In the genomic region with DNA sequence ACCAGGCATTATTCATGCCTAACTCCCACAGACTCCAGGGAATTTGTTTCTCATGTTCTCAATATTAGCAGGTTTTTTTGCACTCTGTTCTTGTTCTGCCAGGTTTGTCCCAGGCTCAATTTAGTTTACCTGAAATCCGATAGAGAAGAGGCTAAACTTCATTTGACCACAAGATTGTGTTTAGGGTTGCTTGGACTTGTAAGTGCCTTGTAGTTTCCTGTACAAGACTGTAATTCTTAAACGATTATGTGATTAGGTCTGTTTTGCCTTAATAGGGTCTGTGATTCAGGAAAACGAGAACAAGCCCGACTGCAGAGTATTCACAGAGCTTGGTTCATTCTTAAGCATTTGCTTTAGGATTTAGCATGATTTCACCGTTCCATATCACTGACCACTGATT, we compare ENCODE assay signal across 8 cellular contexts. TPM values are rescaled to one million over a fixed set of nuclear protein-coding genes. Genes with fewer than 3 reads are reported as not detected.
DNase-seq lines count a peak whose midpoint lies in the region; ATAC-seq and TF ChIP-seq lines count a peak whose summit lies in the region.

No MANE protein-coding gene starts in this region.

- peak overlapping the region; percentile 72 for H3K4me2 ChIP-seq in neuronal stem cell (ENCODE audit: insufficient read depth, low read length, poor library complexity, severe bottlenecking)

- no peak for TF ChIP-seq EP300 in esophagus muscularis mucosa (IDR thresholded peaks at IDR 0.05)

- H3K9ac ChIP-seq in neuronal stem cell (ENCODE audit: low read depth, low read length, poor library complexity), result no peak overlapping the region

- H3K23ac ChIP-seq in neuronal stem cell (ENCODE audit: low read depth, low read length, poor library complexity), result no peak overlapping the region

- no peak overlapping the region for H4K8ac ChIP-seq in neuronal stem cell (ENCODE audit: low read depth, low read length)

- H3K14ac ChIP-seq in neuronal stem cell (ENCODE audit: low read length), result no peak overlapping the region

- TF ChIP-seq CTCF in cardiac muscle cell (IDR thresholded peaks at IDR 0.05; ENCODE audit: low read depth, low read length), result no peak
- no peak for TF ChIP-seq CTCF in esophagus muscularis mucosa (IDR thresholded peaks at IDR 0.05)

- no peak overlapping the region for H2BK5ac ChIP-seq in neuronal stem cell (ENCODE audit: low read length)

- H3K36me3 ChIP-seq in cardiac muscle cell (no peaks in the 10 kb centered on the region), esophagus muscularis mucosa (no peaks in the 10 kb centered on the region), neuronal stem cell (replicated peaks in 1 of 2; ENCODE audit: control insufficient read depth in 2 of 2, insufficient read depth in 2 of 2, low read length in 2 of 2) (peaks cover 5 to 59% of the 10 kb centered on the region in 2 donors), aorta (ENCODE audit: control insufficient read depth in 1 of 2, insufficient read depth in 2 of 2, low read length in 1 of 2) (no peaks in the 10 kb centered on the region)

- DNase-seq in cardiac muscle cell (ENCODE audit: low read depth in 1 of 2, low spot score in 1 of 2) (no peak), left ventricle myocardium superior (no peak), esophagus muscularis mucosa (ENCODE audit: extremely low spot score) (no peak), neuronal stem cell (ENCODE audit: low spot score) (no peak), aorta (no peak), nucleus accumbens (lab: John Stamatoyannopoulos, UW) (no peak)

- no peak overlapping the region for H2AFZ ChIP-seq in neuronal stem cell (ENCODE audit: low read length)

- no peak overlapping the region for H2AK5ac ChIP-seq in neuronal stem cell (ENCODE audit: low read depth, low read length)

- no peak overlapping the region for H3K18ac ChIP-seq in neuronal stem cell (ENCODE audit: low read length)

- H3K27ac ChIP-seq in cardiac muscle cell (no peak overlapping the region), esophagus muscularis mucosa (replicated peaks in 1 of 4) (peak overlapping the region; percentile 8 to 88 (median 82)), neuronal stem cell (replicated peaks; ENCODE audit: low read length) (peak overlapping the region; percentile 50), aorta (ENCODE audit: low read depth in 1 of 2, low read length in 2 of 2) (peak overlapping the region in 1 of 2 donors; percentile 17)

- H3K4me3 ChIP-seq in cardiac muscle cell (peak overlapping the region; percentile 79), esophagus muscularis mucosa (peak overlapping the region; percentile 77 to 85 (median 81)), neuronal stem cell (ENCODE audit: low read length in 2 of 2) (peak overlapping the region; percentile 87), aorta (ENCODE audit: low read length in 2 of 2) (peak overlapping the region; percentile 20 to 75)

- H2BK15ac ChIP-seq in neuronal stem cell (ENCODE audit: low read length), result no peak overlapping the region

- H4K91ac ChIP-seq in neuronal stem cell (ENCODE audit: low read depth, low read length, poor library complexity), result no peak overlapping the region

- H3K9me3 ChIP-seq in cardiac muscle cell (ENCODE audit: low read depth), result no peaks in the 10 kb centered on the region
- no peaks in the 10 kb centered on the region for H3K9me3 ChIP-seq in esophagus muscularis mucosa
- peaks cover 0 to 9% of the 10 kb centered on the region in 2 donors for H3K9me3 ChIP-seq in neuronal stem cell (replicated peaks in 1 of 2; ENCODE audit: control insufficient read depth in 2 of 2, insufficient read depth in 1 of 2, low read depth in 1 of 2, low read length in 2 of 2)
- no peaks in the 10 kb centered on the region for H3K9me3 ChIP-seq in aorta (ENCODE audit: control insufficient read depth, low read length)

- no peak overlapping the region for H2BK120ac ChIP-seq in neuronal stem cell (ENCODE audit: low read depth, low read length)

- no peak overlapping the region for H3K4ac ChIP-seq in neuronal stem cell (ENCODE audit: low read length)

- ATAC-seq in left ventricle myocardium superior (no peak), aorta (ENCODE audit: low FRiP score) (no peak), HG03196 (IDR thresholded peaks at IDR 0.05; ENCODE audit: unreplicated experiment) (no peak), HG02571 (IDR thresholded peaks at IDR 0.05; ENCODE audit: unreplicated experiment) (no peak)

- H3K4me1 ChIP-seq in cardiac muscle cell (ENCODE audit: low read depth), result peaks cover 26% of the 10 kb centered on the region
- peaks cover 20 to 64% (median 54%) of the 10 kb centered on the region in 4 donors for H3K4me1 ChIP-seq in esophagus muscularis mucosa
- H3K4me1 ChIP-seq in neuronal stem cell (ENCODE audit: control insufficient read depth in 2 of 2, insufficient read depth in 1 of 2, low read depth in 1 of 2, low read length in 2 of 2), result peaks cover 28 to 44% of the 10 kb centered on the region in 2 donors
- peaks cover 0 to 4% of the 10 kb centered on the region in 2 donors for H3K4me1 ChIP-seq in aorta (ENCODE audit: control insufficient read depth in 1 of 2, insufficient read depth in 2 of 2, low read length in 2 of 2)

- no peaks in the 10 kb centered on the region for H3K79me1 ChIP-seq in neuronal stem cell (ENCODE audit: low read depth, low read length)

- no peak for TF ChIP-seq POLR2A in esophagus muscularis mucosa (IDR thresholded peaks at IDR 0.05; ENCODE audit: low read depth)

- intact Hi-C loops in left ventricle myocardium superior (cut with micrococcal nuclease) (loop anchor here (5.0 kb wide), 2 partner anchors 195 to 350 kb away; no protein-coding TSS in a partner anchor), esophagus muscularis mucosa (cut with DNase I) (loop anchor here (5.0 kb wide), 5 partner anchors 60 to 345 kb away; a partner anchor contains a TSS), aorta (cut with DNase I) (loop anchor here (5.0 kb wide), 3 partner anchors 60 to 170 kb away; a partner anchor contains a TSS)

- H2BK12ac ChIP-seq in neuronal stem cell (ENCODE audit: low read length), result no peak overlapping the region

- H3K27me3 ChIP-seq in cardiac muscle cell (no peaks in the 10 kb centered on the region), esophagus muscularis mucosa (no peaks in the 10 kb centered on the region), neuronal stem cell (ENCODE audit: control insufficient read depth in 3 of 3, insufficient read depth in 3 of 3, low read depth in 1 of 3, low read length in 3 of 3) (no peaks in the 10 kb centered on the region), aorta (ENCODE audit: control insufficient read depth in 1 of 2, insufficient read depth in 2 of 2, low read length in 1 of 2) (no peaks in the 10 kb centered on the region)

- 44% methylated on average over 5 of the region's 5 CpGs for WGBS in esophagus muscularis mucosa
- WGBS in neuronal stem cell (ENCODE audit: extremely low coverage in 2 of 2, insufficient read length in 2 of 2, insufficient replicate concordance in 1 of 2), 2 donors, result no CpG with 5 or more reads among the region's 5 CpGs
- WGBS in aorta, 2 donors, result 22 to 27% methylated on average over 5 of the region's 5 CpGs

RNA-seq across cellular contexts. Expression of a gene that starts 1.8 kb away (rescaled TPM):
- total RNA-seq in cardiac muscle cell (39.6 and 48.4 TPM in 2 replicates), left ventricle myocardium superior (5.6 TPM), esophagus muscularis mucosa (10 to 100 TPM; 33.4 to 68.8 (median 46.4) TPM), aorta (100 to 1,000 TPM; 109 to 245 TPM)
- polyA plus RNA-seq in cardiac muscle cell (96.8 and 107 TPM in 2 replicates), aorta (100 to 1,000 TPM in 1 of 2 donors, 10 to 100 TPM in 1; 68.1 to 140 TPM)
- 287 TPM for polyA plus RNA-seq in neuronal stem cell (2013, experiment 1 of 2)
- 281 TPM for polyA plus RNA-seq in neuronal stem cell (2013, experiment 2 of 2)
